Comparison of ENCODE assay signal across 6 cellular contexts in the genomic region with DNA sequence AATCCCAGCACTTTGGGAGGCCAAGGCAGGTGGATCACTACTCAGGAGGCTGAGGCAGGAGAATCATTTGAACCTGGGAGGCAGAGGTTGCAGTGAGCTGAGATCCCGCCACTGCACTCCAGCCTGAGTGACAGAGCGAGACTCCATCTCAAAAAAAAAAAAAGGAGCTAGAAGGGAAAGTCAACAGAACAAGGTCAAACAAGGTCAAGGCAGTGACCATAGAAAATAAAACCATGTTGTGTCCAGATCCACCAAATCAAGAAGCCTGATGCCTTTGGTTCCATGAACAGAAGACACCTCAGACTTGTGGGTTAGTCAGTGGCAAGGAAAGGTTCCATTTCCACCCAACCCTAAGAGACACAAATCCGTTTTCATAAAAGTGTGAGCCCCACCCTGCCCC.
DNase-seq lines count a peak whose midpoint lies in the region; ATAC-seq, FAIRE-seq and TF ChIP-seq lines count a peak whose summit lies in the region.
"Not testable (repeated sequence)": the region's sequence is repeated elsewhere in the genome, so short reads cannot be mapped to it uniquely, and the experiment has no call there.

No MANE protein-coding gene starts in this region.

- H3K27ac ChIP-seq in 22Rv1 = peak overlapping the region; percentile 26; the same call in 1 of the 2 replicates
- H3K27ac ChIP-seq in BLaER1 treated with 17β-estradiol and CSF1 and Interleukin-3, amounts not matched to agents 10 nM and 100 nM = peak overlapping the region in 3 of 11 experiments; percentile 15 to 33 (median 31); a peak in 4 of 22 replicates
- H3K27ac ChIP-seq in K562 (ENCODE audit: extremely low read depth, low read depth, low read length) = peak overlapping the region; percentile 33; the same call in 2 of the 3 replicates

- TF ChIP-seq POLR2A in K562 (conservative IDR thresholded peaks at IDR 0.05) = not testable (repeated sequence)

- not testable (repeated sequence) for TF ChIP-seq EP300 in K562 (IDR thresholded peaks at IDR 0.05; ENCODE audit: low read length)

- not testable (repeated sequence) for H3K36me3 Mint-ChIP-seq in nephron progenitor cell (ENCODE audit: low read depth)

- H3K4me1 ChIP-seq in BLaER1 treated with 17β-estradiol and CSF1 and Interleukin-3, amounts not matched to agents 10 nM and 100 nM = peaks cover 5 to 42% (median 29%) of the 10 kb centered on the region in 10 experiments
- H3K4me1 ChIP-seq in Loucy (ENCODE audit: insufficient read depth, low read length, poor library complexity, severe bottlenecking) (peaks cover 25% of the 10 kb centered on the region), K562 (replicated peaks in 1 of 2; ENCODE audit: control insufficient read depth in 2 of 2, insufficient read depth in 2 of 2, low read length in 2 of 2) (peaks cover 28 to 49% of the 10 kb centered on the region in 2 experiments)

- not testable (repeated sequence) for H3K9me3 ChIP-seq in BLaER1 treated with 17β-estradiol and CSF1 and Interleukin-3, amounts not matched to agents 10 nM and 100 nM (replicated peaks in 1 of 11); Loucy (ENCODE audit: insufficient read depth, low read depth, low read length); K562 (replicated peaks; ENCODE audit: control insufficient read depth, insufficient read depth, low read depth, low read length)

- H3K4me2 ChIP-seq in BLaER1 treated with 17β-estradiol and CSF1 and Interleukin-3, amounts not matched to agents 10 nM and 100 nM = peak overlapping the region; percentile 15 to 67 (median 57); a peak in 20 of 22 replicates
- H3K4me2 ChIP-seq in Loucy (ENCODE audit: low read depth, low read length, poor library complexity, severe bottlenecking) = not testable (repeated sequence)
- H3K4me2 ChIP-seq in K562 (ENCODE audit: insufficient read depth, low read length) = peak overlapping the region; percentile 17; the same call in 1 of the 2 replicates

- H3K27me3 ChIP-seq in BLaER1 treated with 17β-estradiol and CSF1 and Interleukin-3, amounts not matched to agents 10 nM and 100 nM; Loucy (ENCODE audit: insufficient read depth, low read length, poor library complexity, severe bottlenecking); K562 (ENCODE audit: control insufficient read depth in 2 of 2, insufficient read depth in 2 of 2, low read length in 2 of 2): not testable (repeated sequence)

- H2AFZ ChIP-seq in Loucy (ENCODE audit: low read length) (0 out of 2 replicates have a peak overlapping the region, but pooled peaks have one; percentile 28), K562 (ENCODE audit: low read depth, low read length) (peak overlapping the region; percentile 30; the same call in 1 of the 2 replicates)

- POLR2A ChIA-PET in K562 (lab: Yijun Ruan, JAX) = interaction anchor here (0.6 to 1.8 kb wide), 6 partner anchors 8 to 68 kb away, joined by 3 to 11 read pairs (median 4); no protein-coding TSS in a partner anchor

- in situ Hi-C loops in K562 (cut with MboI) = not testable (repeated sequence)

- H3K9me2 ChIP-seq in Loucy (replicated peaks; ENCODE audit: low read depth, low read length) = not testable (repeated sequence)

- peaks cover 51% of the 10 kb centered on the region for H3K4me1 Mint-ChIP-seq in nephron progenitor cell

- H3K9me1 ChIP-seq in K562 (ENCODE audit: control insufficient read depth, insufficient read depth, low read length) = not testable (repeated sequence)

- not testable (repeated sequence) for H3F3A ChIP-seq in Loucy (ENCODE audit: low read depth)

- not testable (repeated sequence) for H4K20me1 ChIP-seq in BLaER1 treated with 17β-estradiol and CSF1 and Interleukin-3, amounts not matched to agents 10 nM and 100 nM; Loucy (ENCODE audit: insufficient read depth, low read length, poor library complexity, severe bottlenecking); K562 (replicated peaks; ENCODE audit: control insufficient read depth, insufficient read depth, low read length)

- H3K79me2 ChIP-seq in Loucy (ENCODE audit: insufficient read depth, low read length) = not testable (repeated sequence)
- peaks cover 14% of the 10 kb centered on the region for H3K79me2 ChIP-seq in K562 (ENCODE audit: control insufficient read depth, insufficient read depth, low read length)

- H3K27me3 Mint-ChIP-seq in nephron progenitor cell (ENCODE audit: low read depth, poor library complexity) = not testable (repeated sequence)

- H3K36me3 ChIP-seq in BLaER1 treated with 17β-estradiol and CSF1 and Interleukin-3, amounts not matched to agents 10 nM and 100 nM; Loucy (ENCODE audit: insufficient read depth, low read length): not testable (repeated sequence)
- peaks cover 12% of the 10 kb centered on the region; the same call in 2 of the 3 replicates for H3K36me3 ChIP-seq in K562 (ENCODE audit: control insufficient read depth, insufficient read depth, low read length)

- not testable (repeated sequence) for H3K4me3 Mint-ChIP-seq in nephron progenitor cell

- intact Hi-C loops in K562 (cut with micrococcal nuclease) = not testable (repeated sequence)

- not testable (repeated sequence) for H3K9ac ChIP-seq in BLaER1 treated with 17β-estradiol and CSF1 and Interleukin-3, amounts not matched to agents 10 nM and 100 nM; Loucy (ENCODE audit: low read depth, low read length, poor library complexity, severe bottlenecking)
- peak overlapping the region in 1 of 2 experiments; percentile 87; a peak in 1 of 4 replicates for H3K9ac ChIP-seq in K562 (ENCODE audit: insufficient read depth in 1 of 2, low read depth in 2 of 2, low read length in 2 of 2)

- TF ChIP-seq RAD21 in K562 (CRISPR knock-in tag; conservative IDR thresholded peaks at IDR 0.05 in 1 of 2, IDR thresholded peaks at IDR 0.05 in 1 of 2) = not testable (repeated sequence)

- DNase-seq in GM20000 (ENCODE audit: low spot score) = peak; percentile 12
- DNase-seq in K562 (ENCODE audit: extremely low read depth in 1 of 4, low spot score in 3 of 4); nephron progenitor cell: not testable (repeated sequence)

- not testable (repeated sequence) for ATAC-seq in K562

- H3K9me3 Mint-ChIP-seq in nephron progenitor cell = not testable (repeated sequence)

- CTCF ChIA-PET in K562 (lab: Yijun Ruan, JAX; ENCODE audit: low intra/inter-chr PET ratio) = not testable (repeated sequence)

- 6% methylated on average over 1 of the region's 3 CpGs for WGBS in K562 (ENCODE audit: insufficient coverage, low coverage, missing lambda C conversion rate)

- H3K4me3 ChIP-seq in BLaER1 treated with 17β-estradiol and CSF1 and Interleukin-3, amounts not matched to agents 10 nM and 100 nM; Loucy (ENCODE audit: low read length, poor library complexity, severe bottlenecking); K562: not testable (repeated sequence)

- peak; percentile 56 for FAIRE-seq in K562 (lab: Jason Lieb, UNC)

- not testable (repeated sequence) for TF ChIP-seq CTCF in 22Rv1 (IDR thresholded peaks at IDR 0.05); GM20000 (IDR thresholded peaks at IDR 0.05; ENCODE audit: extremely low read depth, missing control alignments); Loucy (conservative IDR thresholded peaks at IDR 0.05; ENCODE audit: low read length); K562 (IDR thresholded peaks at IDR 0.05 in 2 of 3, conservative IDR thresholded peaks at IDR 0.05 in 1 of 3; ENCODE audit: insufficient read depth in 2 of 3, low read depth in 1 of 3, low read length in 3 of 3); nephron progenitor cell (IDR thresholded peaks at IDR 0.05)

- H3K27ac Mint-ChIP-seq in nephron progenitor cell = peak overlapping the region; percentile 45

- BruUV-seq in K562 (replicated peaks; lab: Mats Ljungman, UMichigan) = not testable (repeated sequence)

TF ChIP-seq in K562, 482 proteins besides CTCF, POLR2A, EP300 and RAD21 (continues in another document):
- TF ChIP-seq ESRRA (IDR thresholded peaks at IDR 0.05; ENCODE audit: borderline replicate concordance, low read depth) (peak; percentile 94), CBX3 (IDR thresholded peaks at IDR 0.05; ENCODE audit: borderline replicate concordance in 1 of 2, low read length in 2 of 2) (peak in 1 of 2 experiments; percentile 24; a peak in 1 of 3 replicates), DPF2 (IDR thresholded peaks at IDR 0.05) (0 out of 2 replicates have a peak, but pooled peaks have one; percentile 45), ZNF175 (CRISPR knock-in tag; IDR thresholded peaks at IDR 0.05; ENCODE audit: low read depth) (0 out of 2 replicates have a peak, but pooled peaks have one; percentile 36)
- TF ChIP-seq, protein P1, sequence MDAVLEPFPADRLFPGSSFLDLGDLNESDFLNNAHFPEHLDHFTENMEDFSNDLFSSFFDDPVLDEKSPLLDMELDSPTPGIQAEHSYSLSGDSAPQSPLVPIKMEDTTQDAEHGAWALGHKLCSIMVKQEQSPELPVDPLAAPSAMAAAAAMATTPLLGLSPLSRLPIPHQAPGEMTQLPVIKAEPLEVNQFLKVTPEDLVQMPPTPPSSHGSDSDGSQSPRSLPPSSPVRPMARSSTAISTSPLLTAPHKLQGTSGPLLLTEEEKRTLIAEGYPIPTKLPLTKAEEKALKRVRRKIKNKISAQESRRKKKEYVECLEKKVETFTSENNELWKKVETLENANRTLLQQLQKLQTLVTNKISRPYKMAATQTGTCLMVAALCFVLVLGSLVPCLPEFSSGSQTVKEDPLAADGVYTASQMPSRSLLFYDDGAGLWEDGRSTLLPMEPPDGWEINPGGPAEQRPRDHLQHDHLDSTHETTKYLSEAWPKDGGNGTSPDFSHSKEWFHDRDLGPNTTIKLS (IDR thresholded peaks at IDR 0.05; ENCODE audit: borderline replicate concordance, low read depth) = peak; percentile 14; the same call in 1 of the 2 replicates
- TF ChIP-seq, protein P2, sequence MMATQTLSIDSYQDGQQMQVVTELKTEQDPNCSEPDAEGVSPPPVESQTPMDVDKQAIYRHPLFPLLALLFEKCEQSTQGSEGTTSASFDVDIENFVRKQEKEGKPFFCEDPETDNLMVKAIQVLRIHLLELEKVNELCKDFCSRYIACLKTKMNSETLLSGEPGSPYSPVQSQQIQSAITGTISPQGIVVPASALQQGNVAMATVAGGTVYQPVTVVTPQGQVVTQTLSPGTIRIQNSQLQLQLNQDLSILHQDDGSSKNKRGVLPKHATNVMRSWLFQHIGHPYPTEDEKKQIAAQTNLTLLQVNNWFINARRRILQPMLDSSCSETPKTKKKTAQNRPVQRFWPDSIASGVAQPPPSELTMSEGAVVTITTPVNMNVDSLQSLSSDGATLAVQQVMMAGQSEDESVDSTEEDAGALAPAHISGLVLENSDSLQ (IDR thresholded peaks at IDR 0.05) = peak; percentile 87
